Comparison of ENCODE assay signal across 8 cellular contexts in genomic region chr6:33744895-33745546, GRCh38. TPM values are rescaled to one million over a fixed set of nuclear protein-coding genes. Genes with fewer than 3 reads are reported as not detected.
DNase-seq lines count a peak whose midpoint lies in the region; ATAC-seq and TF ChIP-seq lines count a peak whose summit lies in the region.

No MANE protein-coding gene starts in this region.

- H3K27me3 ChIP-seq in esophagus (ENCODE audit: control insufficient read depth in 1 of 2, insufficient read depth in 2 of 2, low read length in 2 of 2) (no peaks in the 10 kb centered on the region), osteoblast (ENCODE audit: insufficient read depth, low read length) (peaks cover 6% of the 10 kb centered on the region)

- no peak overlapping the region for H3K4me2 ChIP-seq in osteoblast (ENCODE audit: insufficient read depth, low read length)

- no peaks in the 10 kb centered on the region for H3K79me2 ChIP-seq in osteoblast (ENCODE audit: insufficient read depth, low read length)

- peaks cover 0 to 8% of the 10 kb centered on the region in 2 donors for H3K4me1 ChIP-seq in esophagus (ENCODE audit: control insufficient read depth in 2 of 2, insufficient read depth in 2 of 2, low read length in 1 of 2)
- peaks cover 8% of the 10 kb centered on the region for H3K4me1 ChIP-seq in osteoblast (ENCODE audit: insufficient read depth, low read length)

- no peak for TF ChIP-seq CTCF in osteoblast (IDR thresholded peaks at IDR 0.05; ENCODE audit: extremely low read depth, low read depth, low read length)

- H3K27me3 Mint-ChIP-seq in activated CD8-positive, alpha-beta memory T cell treated with anti-CD3 and anti-CD28 coated beads, Interleukin-2, amount 10 ng/mL, durations not matched to agents 7 days and 5 days, result peaks cover 18% of the 10 kb centered on the region

- H2AFZ ChIP-seq in osteoblast (ENCODE audit: low read length), result no peak overlapping the region

- CTCF ChIA-PET in activated CD8-positive, alpha-beta memory T cell treated with anti-CD3 and anti-CD28 coated beads, Interleukin-2, amount 10 ng/mL, durations not matched to agents 7 days and 5 days (lab: Charles Lee), result interaction anchor here (0.6 to 4.4 kb wide), 22 partner anchors 10 to 413 kb away, joined by 3 to 28 read pairs (median 6); partner anchors contain the start of gene UQCC2

- no peak overlapping the region for H3K4me3 Mint-ChIP-seq in activated CD8-positive, alpha-beta memory T cell treated with anti-CD3 and anti-CD28 coated beads, Interleukin-2, amount 10 ng/mL, durations not matched to agents 7 days and 5 days

- no peaks in the 10 kb centered on the region for H3K36me3 ChIP-seq in esophagus (ENCODE audit: control insufficient read depth in 2 of 2, insufficient read depth in 2 of 2, low read length in 1 of 2)
- H3K36me3 ChIP-seq in osteoblast (ENCODE audit: insufficient read depth, low read length), result no peaks in the 10 kb centered on the region

- H3K36me3 Mint-ChIP-seq in activated CD8-positive, alpha-beta memory T cell treated with anti-CD3 and anti-CD28 coated beads, Interleukin-2, amount 10 ng/mL, durations not matched to agents 7 days and 5 days, result no peaks in the 10 kb centered on the region

- H3K4me1 Mint-ChIP-seq in activated CD8-positive, alpha-beta memory T cell treated with anti-CD3 and anti-CD28 coated beads, Interleukin-2, amount 10 ng/mL, durations not matched to agents 7 days and 5 days, result no peaks in the 10 kb centered on the region

- H3K9me3 Mint-ChIP-seq in activated CD8-positive, alpha-beta memory T cell treated with anti-CD3 and anti-CD28 coated beads, Interleukin-2, amount 10 ng/mL, durations not matched to agents 7 days and 5 days (ENCODE audit: low read depth), result no peaks in the 10 kb centered on the region

- no peaks in the 10 kb centered on the region for H3K9me3 ChIP-seq in esophagus (ENCODE audit: control insufficient read depth in 2 of 2, insufficient read depth in 1 of 2, low read depth in 1 of 2, low read length in 1 of 2)
- no peaks in the 10 kb centered on the region for H3K9me3 ChIP-seq in osteoblast (ENCODE audit: low read depth, low read length)

- ATAC-seq in HG03521 (IDR thresholded peaks at IDR 0.05; ENCODE audit: unreplicated experiment), result no peak
- ATAC-seq in activated CD8-positive, alpha-beta memory T cell treated with anti-CD3 and anti-CD28 coated beads, Interleukin-2, amount 10 ng/mL, durations not matched to agents 7 days and 5 days, result no peak
- ATAC-seq in GM21717 (IDR thresholded peaks at IDR 0.05; ENCODE audit: unreplicated experiment), result no peak

- 62 to 66% methylated on average over 13 of the region's 13 CpGs for WGBS in esophagus, 2 donors

- H3K4me3 ChIP-seq in esophagus (ENCODE audit: low read depth in 1 of 2, low read length in 2 of 2), result no peak overlapping the region
- H3K4me3 ChIP-seq in osteoblast (ENCODE audit: insufficient read depth, low read length), result no peak overlapping the region

- no peak overlapping the region for H3K27ac Mint-ChIP-seq in activated CD8-positive, alpha-beta memory T cell treated with anti-CD3 and anti-CD28 coated beads, Interleukin-2, amount 10 ng/mL, durations not matched to agents 7 days and 5 days

- H4K20me1 ChIP-seq in osteoblast (ENCODE audit: insufficient read depth, low read length), result no peaks in the 10 kb centered on the region

- peak overlapping the region; percentile 43 to 62 for H3K27ac ChIP-seq in esophagus (ENCODE audit: low read depth in 2 of 2, low read length in 1 of 2)
- H3K27ac ChIP-seq in osteoblast (ENCODE audit: low read depth, low read length), result no peak overlapping the region

- DNase-seq in DMS79 (lab: John Stamatoyannopoulos, UW) (peak; percentile 76), NCI-H2196 treated with DMSO at 0.1 percent for 48 hours (lab: John Stamatoyannopoulos, UW; ENCODE audit: unreplicated experiment) (peak; percentile 15), osteoblast (ENCODE audit: insufficient read length, low spot score, missing footprints) (peak; percentile 59)
- no peak for DNase-seq in activated CD8-positive, alpha-beta memory T cell treated with anti-CD3 and anti-CD28 coated beads, Interleukin-2, amount 10 ng/mL, durations not matched to agents 7 days and 5 days
- DNase-seq in stimulated activated CD4-positive, alpha-beta T cell treated with anti-CD3 and anti-CD28 coated beads, Interleukin-15, amount 100 ng/mL, for 24 hours, result no peak

RNA-seq across cellular contexts. Expression of gene IP6K3, which starts 1.7 kb away (rescaled TPM):
- under 1 TPM; 0.65 to 0.96 TPM for polyA plus RNA-seq in esophagus
- under 0.01 and 0.29 TPM in 2 replicates for total RNA-seq in osteoblast
- not detected for total RNA-seq in activated CD8-positive, alpha-beta memory T cell treated with anti-CD3 and anti-CD28 coated beads, Interleukin-2, amount 10 ng/mL, durations not matched to agents 7 days and 5 days

RNA-seq across cellular contexts. Expression of gene UQCC2, which starts 33.5 kb away (rescaled TPM):
- 10 to 100 TPM; 56.1 to 93.7 TPM for polyA plus RNA-seq in esophagus
- 15.2 and 20.0 TPM in 2 replicates for total RNA-seq in osteoblast
- total RNA-seq in activated CD8-positive, alpha-beta memory T cell treated with anti-CD3 and anti-CD28 coated beads, Interleukin-2, amount 10 ng/mL, durations not matched to agents 7 days and 5 days, result 100 to 1,000 TPM in 1 of 2 experiments, 10 to 100 TPM in 1; 94.8 to 108 TPM

RNA-seq across cellular contexts. Expression of gene LEMD2, which starts 43.9 kb away (rescaled TPM):
- polyA plus RNA-seq in esophagus, result 10 to 100 TPM; 39.8 to 43.2 TPM
- total RNA-seq in osteoblast, result 47.4 and 49.2 TPM in 2 replicates
- total RNA-seq in activated CD8-positive, alpha-beta memory T cell treated with anti-CD3 and anti-CD28 coated beads, Interleukin-2, amount 10 ng/mL, durations not matched to agents 7 days and 5 days, result 10 to 100 TPM; 64.9 to 80.3 TPM

RNA-seq across cellular contexts. Expression of gene MLN, which starts 58.8 kb away (rescaled TPM):
- polyA plus RNA-seq in esophagus, result not detected
- total RNA-seq in osteoblast, result not detected in 2 replicates
- not detected for total RNA-seq in activated CD8-positive, alpha-beta memory T cell treated with anti-CD3 and anti-CD28 coated beads, Interleukin-2, amount 10 ng/mL, durations not matched to agents 7 days and 5 days

Comparison
In these comparisons a context has a peak if more than half of its experiments do, and no peak if none do; other contexts are left out.
1. DNase-seq: peak in DMS79 (single experiment), NCI-H2196 treated with DMSO at 0.1 percent for 48 hours (single experiment) and osteoblast (single experiment); none in activated CD8-positive, alpha-beta memory T cell treated with anti-CD3 and anti-CD28 coated beads, Interleukin-2, amount 10 ng/mL, durations not matched to agents 7 days and 5 days (single experiment) and stimulated activated CD4-positive, alpha-beta T cell treated with anti-CD3 and anti-CD28 coated beads, Interleukin-15, amount 100 ng/mL, for 24 hours (single experiment).